1 cellular context compared by ENCODE assay signal in the genomic region with DNA sequence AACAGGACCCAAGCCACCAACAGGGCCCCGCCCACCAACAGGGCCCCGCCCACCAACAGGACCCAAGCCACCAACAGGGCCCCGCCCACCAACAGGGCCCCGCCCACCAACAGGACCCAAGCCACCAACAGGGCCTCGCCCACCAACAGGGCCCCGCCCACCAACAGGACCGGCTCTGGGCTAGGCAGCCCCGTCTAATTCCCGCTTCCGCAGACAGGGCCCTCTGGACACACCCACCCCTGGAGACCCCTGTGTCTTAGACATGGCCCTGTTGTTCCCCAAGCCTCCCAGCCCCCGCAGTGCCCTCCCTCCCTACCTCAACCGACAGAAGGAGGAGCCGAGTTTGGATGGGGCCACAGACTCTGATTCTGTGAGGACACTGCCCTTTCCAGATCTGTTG.
A peak's percentile ranks its signal among the peaks of the same experiment; 100 is the strongest.
TF ChIP-seq lines count a peak whose summit lies in the region.

No MANE protein-coding gene starts in this region.

TF ChIP-seq in K562, 482 proteins besides CTCF, POLR2A, EP300 and RAD21:
- TF ChIP-seq SP1 (CRISPR knock-in tag; IDR thresholded peaks at IDR 0.05): 0 out of 2 replicates have a peak, but pooled peaks have one; percentile 2
